Comparison of ENCODE assay signal across 8 cellular contexts in genomic region chr6:149863846-149864577, GRCh38. TPM values are rescaled to one million over a fixed set of nuclear protein-coding genes. Genes with fewer than 3 reads are reported as not detected.
DNase-seq lines count a peak whose midpoint lies in the region; ATAC-seq and TF ChIP-seq lines count a peak whose summit lies in the region.

TSS of gene LRP11 (minus strand) at chr6:149864359. CDS start at chr6:149864020, 339 bp downstream.

- H3K27me3 ChIP-seq in left ventricle myocardium inferior (ENCODE audit: low read depth): no peaks in the 10 kb centered on the region
- no peaks in the 10 kb centered on the region for H3K27me3 ChIP-seq in prostate gland (replicated peaks; ENCODE audit: insufficient read depth)
- H3K27me3 ChIP-seq in upper lobe of right lung: no peaks in the 10 kb centered on the region

- H3K9me3 ChIP-seq in left ventricle myocardium inferior (replicated peaks) (no peaks in the 10 kb centered on the region), prostate gland (no peaks in the 10 kb centered on the region), upper lobe of right lung (no peaks in the 10 kb centered on the region)

- peak within 1 kb of the TSS; percentile 93 for H3K27ac ChIP-seq in angular gyrus (ENCODE audit: low read depth, low read length)
- peak within 1 kb of the TSS; percentile 96 for H3K27ac ChIP-seq in left ventricle myocardium inferior (replicated peaks)
- peak within 1 kb of the TSS; percentile 86 to 95 for H3K27ac ChIP-seq in prostate gland
- H3K27ac ChIP-seq in upper lobe of right lung: peak within 1 kb of the TSS; percentile 89

- intact Hi-C loops in left ventricle myocardium inferior (cut with micrococcal nuclease): no loop called here
- intact Hi-C loops in prostate gland (cut with DNase I): loop anchor here (2.0 to 10.0 kb wide), 3 partner anchors 27 to 299 kb away; partner anchors contain the start of gene GINM1
- intact Hi-C loops in upper lobe of right lung (cut with DNase I): no loop called here

- peak; percentile 90 for TF ChIP-seq POLR2A in prostate gland (IDR thresholded peaks at IDR 0.05)

- peak within 1 kb of the TSS; percentile 47 for H3K4me3 ChIP-seq in GM12865 (ENCODE audit: low read depth, low read length)
- H3K4me3 ChIP-seq in left ventricle myocardium inferior: peak within 1 kb of the TSS; percentile 86
- H3K4me3 ChIP-seq in prostate gland: peak within 1 kb of the TSS; percentile 68 to 75
- H3K4me3 ChIP-seq in upper lobe of right lung: peak within 1 kb of the TSS; percentile 71

- TF ChIP-seq CTCF in GM12865 (IDR thresholded peaks at IDR 0.05; ENCODE audit: insufficient read depth, low read depth, low read length, missing control alignments) (no peak), left ventricle myocardium inferior (IDR thresholded peaks at IDR 0.05; ENCODE audit: borderline replicate concordance) (no peak), prostate gland (IDR thresholded peaks at IDR 0.05) (peak in 2 of 4 experiments; percentile 6 to 9), upper lobe of right lung (IDR thresholded peaks at IDR 0.05) (no peak)

- H3K36me3 ChIP-seq in left ventricle myocardium inferior: no peaks in the 10 kb centered on the region
- no peaks in the 10 kb centered on the region for H3K36me3 ChIP-seq in prostate gland
- H3K36me3 ChIP-seq in upper lobe of right lung: no peaks in the 10 kb centered on the region

- DNase-seq in GM12865 (ENCODE audit: low read depth) (peak; percentile 75), NCI-H1436 treated with DMSO at 0.1 percent for 48 hours (lab: John Stamatoyannopoulos, UW) (peak; percentile 45), T-helper 2 cell (peak; percentile 66 to 84 (median 74)), left ventricle myocardium inferior (peak; percentile 82), prostate gland (ENCODE audit: low spot score) (peak; percentile 93), upper lobe of right lung (peak; percentile 94)

- peak; percentile 86 for ATAC-seq in HG02798 (IDR thresholded peaks at IDR 0.05; ENCODE audit: poor library complexity, unreplicated experiment)
- ATAC-seq in upper lobe of right lung: peak; percentile 94

- WGBS in prostate gland: 0% methylated on average over 29 of the region's 95 CpGs

- peaks cover 53% of the 10 kb centered on the region for H3K4me1 ChIP-seq in left ventricle myocardium inferior
- peaks cover 4% of the 10 kb centered on the region for H3K4me1 ChIP-seq in prostate gland (replicated peaks)
- H3K4me1 ChIP-seq in upper lobe of right lung: peaks cover 19% of the 10 kb centered on the region

RNA-seq across cellular contexts. Expression of gene LRP11, which starts in this region (rescaled TPM):
- total RNA-seq in left ventricle myocardium inferior (18.2 TPM), prostate gland (10 to 100 TPM; 52.7 to 76.3 TPM), upper lobe of right lung (51.1 TPM)

Comparison
In these comparisons a context has a peak if more than half of its experiments do, and no peak if none do; other contexts are left out.
1. Peak in every context shown above with its lines: DNase-seq, ATAC-seq, H3K4me3 ChIP-seq and H3K27ac ChIP-seq.